ENCODE assay signal across 11 cellular contexts in the genomic region with DNA sequence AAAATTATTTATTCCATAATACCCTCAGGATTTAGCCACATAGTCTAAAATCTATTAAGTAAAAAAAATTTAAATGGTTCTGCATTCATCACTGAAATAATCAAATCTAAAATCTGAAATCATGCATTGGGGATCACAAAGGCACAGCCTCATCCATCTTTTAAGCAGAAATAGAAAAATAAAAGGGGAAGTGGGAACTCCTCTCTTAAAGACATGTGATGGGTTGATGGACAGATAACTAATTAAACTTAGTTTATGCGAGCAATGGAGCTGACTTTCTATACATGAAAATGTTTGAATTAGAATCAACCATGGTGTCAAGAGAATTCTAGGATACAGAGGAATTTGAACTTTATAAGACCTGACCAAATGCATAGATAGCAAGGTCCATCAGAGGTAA.
"Had no signal": no experiment of that assay in that cellular context is flagged by ENCODE, and none has a peak within 500 bp of the region (broad histone marks: within the 10 kb centered on the region; RNA-seq: fewer than 3 reads in every experiment).

No MANE protein-coding gene starts in this region.

- H3K36me3 ChIP-seq: HAP-1 had no signal

- DNase-seq: GM23248, GOT3, H7, H9, HCEC 1CT, HFFc6 had no signal

- H3K4me3 ChIP-seq: GM23248, GM23338, HAP-1 had no signal

- H2AFZ ChIP-seq: GM23248, GM23338 had no signal

- FAIRE-seq: H1, H54 had no signal

- H3K9me3 ChIP-seq: HAP-1 had no signal

- H3K27ac ChIP-seq: GM23248 had no signal

- H3K4me1 ChIP-seq: HAP-1 had no signal

- ATAC-seq: GM23338, HCT116 had no signal

- H3K4me2 ChIP-seq: GM23338 had no signal

- H3K9ac ChIP-seq: GM23248 had no signal
